Comparison of ENCODE assay signal across 19 cellular contexts in the genomic region with DNA sequence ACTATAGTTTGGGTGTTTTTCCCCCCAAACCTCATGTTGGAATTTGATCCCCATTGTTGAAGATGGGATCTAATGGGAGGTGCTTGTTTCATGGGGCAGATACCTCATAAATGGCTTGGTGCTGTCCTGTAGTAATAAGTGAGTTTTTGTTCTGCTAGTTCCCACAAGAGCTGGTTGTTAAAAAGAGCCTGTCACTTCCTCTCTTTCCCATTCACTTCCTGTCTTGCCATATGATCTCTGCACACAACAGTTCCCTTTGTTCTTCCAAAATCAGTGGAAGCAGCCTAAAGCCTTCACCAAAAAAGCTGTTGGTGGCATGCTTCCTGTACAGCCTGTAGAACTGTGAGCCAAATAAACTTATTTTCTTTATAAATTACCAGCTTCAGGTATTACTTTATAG.
"Had no signal": no experiment of that assay in that cellular context is flagged by ENCODE, and none has a peak within 500 bp of the region (broad histone marks: within the 10 kb centered on the region; RNA-seq: fewer than 3 reads in every experiment).

No MANE protein-coding gene starts in this region.

- H3K27me3 ChIP-seq: heart left ventricle, thyroid gland had no signal

- H3K4me1 ChIP-seq: heart left ventricle, thyroid gland had no signal

- H3K4me3 Mint-ChIP-seq: activated CD4-positive, alpha-beta T cell treated with anti-CD3 and anti-CD28 coated beads, Interleukin-2, amount 10 ng/mL, durations not matched to agents 24 days and 14 days; activated CD8-positive, alpha-beta T cell treated with anti-CD3 and anti-CD28 coated beads for 36 hours; activated naive CD8-positive, alpha-beta T cell treated with anti-CD3 and anti-CD28 coated beads for 36 hours; activated T-helper 17 cell treated with anti-CD3 and anti-CD28 coated beads, Interleukin-2, amount 50 U/mL, for 72 hours; effector memory CD8-positive, alpha-beta T cell had no signal

- ATAC-seq: activated CD8-positive, alpha-beta T cell treated with anti-CD3 and anti-CD28 coated beads for 36 hours; activated T-helper 17 cell treated with anti-CD3 and anti-CD28 coated beads, Interleukin-2, amount 50 U/mL, for 72 hours; effector memory CD8-positive, alpha-beta T cell; heart left ventricle; left lobe of liver had no signal

- H3K36me3 Mint-ChIP-seq: activated naive CD8-positive, alpha-beta T cell treated with anti-CD3 and anti-CD28 coated beads for 36 hours had no signal

- H3K27ac Mint-ChIP-seq: activated CD4-positive, alpha-beta T cell treated with anti-CD3 and anti-CD28 coated beads, Interleukin-2, amount 10 ng/mL, durations not matched to agents 24 days and 14 days; activated CD8-positive, alpha-beta T cell treated with anti-CD3 and anti-CD28 coated beads for 36 hours; activated naive CD8-positive, alpha-beta T cell treated with anti-CD3 and anti-CD28 coated beads for 36 hours; activated T-helper 17 cell treated with anti-CD3 and anti-CD28 coated beads, Interleukin-2, amount 50 U/mL, for 72 hours; effector memory CD8-positive, alpha-beta T cell had no signal

- H3K27me3 Mint-ChIP-seq: activated CD4-positive, alpha-beta T cell treated with anti-CD3 and anti-CD28 coated beads, Interleukin-2, amount 10 ng/mL, durations not matched to agents 24 days and 14 days; activated CD8-positive, alpha-beta T cell treated with anti-CD3 and anti-CD28 coated beads for 36 hours; activated naive CD8-positive, alpha-beta T cell treated with anti-CD3 and anti-CD28 coated beads for 36 hours; activated T-helper 17 cell treated with anti-CD3 and anti-CD28 coated beads, Interleukin-2, amount 50 U/mL, for 72 hours; effector memory CD8-positive, alpha-beta T cell had no signal

- H3K36me3 ChIP-seq: heart left ventricle, thyroid gland had no signal

- DNase-seq: activated CD4-positive, alpha-beta T cell treated with anti-CD3 and anti-CD28 coated beads, Interleukin-2, amount 10 ng/mL, durations not matched to agents 24 days and 14 days; activated CD8-positive, alpha-beta T cell treated with anti-CD3 and anti-CD28 coated beads for 36 hours; activated naive CD4-positive, alpha-beta T cell; activated naive CD8-positive, alpha-beta T cell treated with anti-CD3 and anti-CD28 coated beads for 36 hours; activated T-cell treated with anti-CD3 and anti-CD28 coated beads, Interleukin-2, amount 50 U/mL, for 1 hour; amygdala; dermis blood vessel endothelial cell; effector memory CD8-positive, alpha-beta T cell; heart left ventricle; kidney; retina; stimulated activated CD4-positive, alpha-beta T cell treated with anti-CD3 and anti-CD28 coated beads, Interleukin-1b, Interleukin-23, amount 100 ng/mL, for 48 hours; stimulated activated CD8-positive, alpha-beta memory T cell treated with anti-CD3 and anti-CD28 coated beads, Interleukin-4, amount 100 ng/mL, for 48 hours; stimulated activated naive CD4-positive, alpha-beta T cell treated with Interleukin-2 at 50 U/mL for 16 hours; T1000; thyroid gland had no signal

- H3K9me3 ChIP-seq: thyroid gland had no signal

- H3K27ac ChIP-seq: heart left ventricle, thyroid gland had no signal

- H3K4me1 Mint-ChIP-seq: activated CD4-positive, alpha-beta T cell treated with anti-CD3 and anti-CD28 coated beads, Interleukin-2, amount 10 ng/mL, durations not matched to agents 24 days and 14 days; activated naive CD8-positive, alpha-beta T cell treated with anti-CD3 and anti-CD28 coated beads for 36 hours; activated T-helper 17 cell treated with anti-CD3 and anti-CD28 coated beads, Interleukin-2, amount 50 U/mL, for 72 hours had no signal

- H3K4me3 ChIP-seq: heart left ventricle, lung, thyroid gland had no signal
